ENCODE assay signal across 1 cellular context in the genomic region with DNA sequence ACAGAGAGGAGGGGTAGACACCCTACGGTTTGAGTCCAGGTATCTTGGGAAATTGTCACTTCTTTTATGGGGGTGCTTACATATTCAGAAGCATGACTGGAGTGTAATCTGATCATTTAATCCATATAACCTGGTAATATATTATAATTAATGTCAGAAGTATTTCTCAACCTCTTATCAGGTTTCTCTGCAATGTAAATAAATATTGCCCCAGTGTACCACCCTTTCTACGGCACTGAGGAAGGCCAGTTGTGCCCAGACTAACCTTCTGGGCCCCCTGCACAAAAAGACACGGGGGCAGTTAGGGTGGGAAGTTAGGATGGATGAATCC.
TF ChIP-seq lines count a peak whose summit lies in the region.

No MANE protein-coding gene starts in this region.

TF ChIP-seq in H1, 55 proteins besides CTCF, POLR2A, EP300 and RAD21:
- TF ChIP-seq, protein P1, sequence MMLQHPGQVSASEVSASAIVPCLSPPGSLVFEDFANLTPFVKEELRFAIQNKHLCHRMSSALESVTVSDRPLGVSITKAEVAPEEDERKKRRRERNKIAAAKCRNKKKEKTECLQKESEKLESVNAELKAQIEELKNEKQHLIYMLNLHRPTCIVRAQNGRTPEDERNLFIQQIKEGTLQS (IDR thresholded peaks at IDR 0.05; ENCODE audit: insufficient read depth, low read depth, low read length): no peak
- TF ChIP-seq GABPA (IDR thresholded peaks at IDR 0.05; ENCODE audit: borderline replicate concordance, insufficient read depth, low read length) (no peak), SIRT6 (IDR thresholded peaks at IDR 0.05; ENCODE audit: low read length) (no peak), JUN (IDR thresholded peaks at IDR 0.05; ENCODE audit: low read depth, low read length) (no peak), PHF8 (conservative IDR thresholded peaks at IDR 0.05; ENCODE audit: low read depth, low read length) (no peak), CREB1 (IDR thresholded peaks at IDR 0.05) (no peak), SIN3A (conservative IDR thresholded peaks at IDR 0.05 in 1 of 2, IDR thresholded peaks at IDR 0.05 in 1 of 2; ENCODE audit: low read depth in 1 of 2, low read length in 2 of 2) (no peak), EZH2 (IDR thresholded peaks at IDR 0.05; ENCODE audit: low read depth, low read length, severe bottlenecking) (no peak), RNF2 (IDR thresholded peaks at IDR 0.05; ENCODE audit: borderline replicate concordance, low read depth, low read length, missing control alignments, poor library complexity, severe bottlenecking) (no peak), NRF1 (IDR thresholded peaks at IDR 0.05; ENCODE audit: low read depth, low read length) (no peak), SRF (IDR thresholded peaks at IDR 0.05; ENCODE audit: low read depth, low read length) (no peak), BACH1 (IDR thresholded peaks at IDR 0.05; ENCODE audit: low read length) (no peak), ZNF274 (IDR thresholded peaks at IDR 0.05; ENCODE audit: borderline replicate concordance, extremely low read depth, low read length) (no peak), POLR2AphosphoS5 (IDR thresholded peaks at IDR 0.05; ENCODE audit: low read depth, low read length) (no peak), RFX5 (IDR thresholded peaks at IDR 0.05; ENCODE audit: borderline replicate concordance, low read depth, low read length) (no peak), SP2 (IDR thresholded peaks at IDR 0.05; ENCODE audit: low read length) (no peak)
- TF ChIP-seq, protein P2, sequence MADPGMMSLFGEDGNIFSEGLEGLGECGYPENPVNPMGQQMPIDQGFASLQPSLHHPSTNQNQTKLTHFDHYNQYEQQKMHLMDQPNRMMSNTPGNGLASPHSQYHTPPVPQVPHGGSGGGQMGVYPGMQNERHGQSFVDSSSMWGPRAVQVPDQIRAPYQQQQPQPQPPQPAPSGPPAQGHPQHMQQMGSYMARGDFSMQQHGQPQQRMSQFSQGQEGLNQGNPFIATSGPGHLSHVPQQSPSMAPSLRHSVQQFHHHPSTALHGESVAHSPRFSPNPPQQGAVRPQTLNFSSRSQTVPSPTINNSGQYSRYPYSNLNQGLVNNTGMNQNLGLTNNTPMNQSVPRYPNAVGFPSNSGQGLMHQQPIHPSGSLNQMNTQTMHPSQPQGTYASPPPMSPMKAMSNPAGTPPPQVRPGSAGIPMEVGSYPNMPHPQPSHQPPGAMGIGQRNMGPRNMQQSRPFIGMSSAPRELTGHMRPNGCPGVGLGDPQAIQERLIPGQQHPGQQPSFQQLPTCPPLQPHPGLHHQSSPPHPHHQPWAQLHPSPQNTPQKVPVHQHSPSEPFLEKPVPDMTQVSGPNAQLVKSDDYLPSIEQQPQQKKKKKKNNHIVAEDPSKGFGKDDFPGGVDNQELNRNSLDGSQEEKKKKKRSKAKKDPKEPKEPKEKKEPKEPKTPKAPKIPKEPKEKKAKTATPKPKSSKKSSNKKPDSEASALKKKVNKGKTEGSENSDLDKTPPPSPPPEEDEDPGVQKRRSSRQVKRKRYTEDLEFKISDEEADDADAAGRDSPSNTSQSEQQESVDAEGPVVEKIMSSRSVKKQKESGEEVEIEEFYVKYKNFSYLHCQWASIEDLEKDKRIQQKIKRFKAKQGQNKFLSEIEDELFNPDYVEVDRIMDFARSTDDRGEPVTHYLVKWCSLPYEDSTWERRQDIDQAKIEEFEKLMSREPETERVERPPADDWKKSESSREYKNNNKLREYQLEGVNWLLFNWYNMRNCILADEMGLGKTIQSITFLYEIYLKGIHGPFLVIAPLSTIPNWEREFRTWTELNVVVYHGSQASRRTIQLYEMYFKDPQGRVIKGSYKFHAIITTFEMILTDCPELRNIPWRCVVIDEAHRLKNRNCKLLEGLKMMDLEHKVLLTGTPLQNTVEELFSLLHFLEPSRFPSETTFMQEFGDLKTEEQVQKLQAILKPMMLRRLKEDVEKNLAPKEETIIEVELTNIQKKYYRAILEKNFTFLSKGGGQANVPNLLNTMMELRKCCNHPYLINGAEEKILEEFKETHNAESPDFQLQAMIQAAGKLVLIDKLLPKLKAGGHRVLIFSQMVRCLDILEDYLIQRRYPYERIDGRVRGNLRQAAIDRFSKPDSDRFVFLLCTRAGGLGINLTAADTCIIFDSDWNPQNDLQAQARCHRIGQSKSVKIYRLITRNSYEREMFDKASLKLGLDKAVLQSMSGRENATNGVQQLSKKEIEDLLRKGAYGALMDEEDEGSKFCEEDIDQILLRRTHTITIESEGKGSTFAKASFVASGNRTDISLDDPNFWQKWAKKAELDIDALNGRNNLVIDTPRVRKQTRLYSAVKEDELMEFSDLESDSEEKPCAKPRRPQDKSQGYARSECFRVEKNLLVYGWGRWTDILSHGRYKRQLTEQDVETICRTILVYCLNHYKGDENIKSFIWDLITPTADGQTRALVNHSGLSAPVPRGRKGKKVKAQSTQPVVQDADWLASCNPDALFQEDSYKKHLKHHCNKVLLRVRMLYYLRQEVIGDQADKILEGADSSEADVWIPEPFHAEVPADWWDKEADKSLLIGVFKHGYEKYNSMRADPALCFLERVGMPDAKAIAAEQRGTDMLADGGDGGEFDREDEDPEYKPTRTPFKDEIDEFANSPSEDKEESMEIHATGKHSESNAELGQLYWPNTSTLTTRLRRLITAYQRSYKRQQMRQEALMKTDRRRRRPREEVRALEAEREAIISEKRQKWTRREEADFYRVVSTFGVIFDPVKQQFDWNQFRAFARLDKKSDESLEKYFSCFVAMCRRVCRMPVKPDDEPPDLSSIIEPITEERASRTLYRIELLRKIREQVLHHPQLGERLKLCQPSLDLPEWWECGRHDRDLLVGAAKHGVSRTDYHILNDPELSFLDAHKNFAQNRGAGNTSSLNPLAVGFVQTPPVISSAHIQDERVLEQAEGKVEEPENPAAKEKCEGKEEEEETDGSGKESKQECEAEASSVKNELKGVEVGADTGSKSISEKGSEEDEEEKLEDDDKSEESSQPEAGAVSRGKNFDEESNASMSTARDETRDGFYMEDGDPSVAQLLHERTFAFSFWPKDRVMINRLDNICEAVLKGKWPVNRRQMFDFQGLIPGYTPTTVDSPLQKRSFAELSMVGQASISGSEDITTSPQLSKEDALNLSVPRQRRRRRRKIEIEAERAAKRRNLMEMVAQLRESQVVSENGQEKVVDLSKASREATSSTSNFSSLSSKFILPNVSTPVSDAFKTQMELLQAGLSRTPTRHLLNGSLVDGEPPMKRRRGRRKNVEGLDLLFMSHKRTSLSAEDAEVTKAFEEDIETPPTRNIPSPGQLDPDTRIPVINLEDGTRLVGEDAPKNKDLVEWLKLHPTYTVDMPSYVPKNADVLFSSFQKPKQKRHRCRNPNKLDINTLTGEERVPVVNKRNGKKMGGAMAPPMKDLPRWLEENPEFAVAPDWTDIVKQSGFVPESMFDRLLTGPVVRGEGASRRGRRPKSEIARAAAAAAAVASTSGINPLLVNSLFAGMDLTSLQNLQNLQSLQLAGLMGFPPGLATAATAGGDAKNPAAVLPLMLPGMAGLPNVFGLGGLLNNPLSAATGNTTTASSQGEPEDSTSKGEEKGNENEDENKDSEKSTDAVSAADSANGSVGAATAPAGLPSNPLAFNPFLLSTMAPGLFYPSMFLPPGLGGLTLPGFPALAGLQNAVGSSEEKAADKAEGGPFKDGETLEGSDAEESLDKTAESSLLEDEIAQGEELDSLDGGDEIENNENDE (IDR thresholded peaks at IDR 0.05; ENCODE audit: insufficient replicate concordance, low read length): no peak
- TF ChIP-seq, protein P3, sequence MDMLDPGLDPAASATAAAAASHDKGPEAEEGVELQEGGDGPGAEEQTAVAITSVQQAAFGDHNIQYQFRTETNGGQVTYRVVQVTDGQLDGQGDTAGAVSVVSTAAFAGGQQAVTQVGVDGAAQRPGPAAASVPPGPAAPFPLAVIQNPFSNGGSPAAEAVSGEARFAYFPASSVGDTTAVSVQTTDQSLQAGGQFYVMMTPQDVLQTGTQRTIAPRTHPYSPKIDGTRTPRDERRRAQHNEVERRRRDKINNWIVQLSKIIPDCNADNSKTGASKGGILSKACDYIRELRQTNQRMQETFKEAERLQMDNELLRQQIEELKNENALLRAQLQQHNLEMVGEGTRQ (IDR thresholded peaks at IDR 0.05; ENCODE audit: low read length): no peak
